In genomic region chr1:244192336-244192735, GRCh38 we compare ENCODE assay signal across 16 cellular contexts.
DNase-seq lines count a peak whose midpoint lies in the region; ATAC-seq lines count a peak whose summit lies in the region.
"Had no signal": no experiment of that assay in that cellular context is flagged by ENCODE, and none has a peak within 500 bp of the region (broad histone marks: within the 10 kb centered on the region; RNA-seq: fewer than 3 reads in every experiment).

No MANE protein-coding gene starts in this region.

- H3K27ac ChIP-seq in neuronal stem cell (replicated peaks; ENCODE audit: low read length): no peak overlapping the region
- H3K27ac ChIP-seq: KMS-11 had no signal

- no peak overlapping the region for H3K23ac ChIP-seq in neuronal stem cell (ENCODE audit: low read depth, low read length, poor library complexity)

- WGBS in neuronal stem cell (ENCODE audit: extremely low coverage in 2 of 2, insufficient read length in 2 of 2, insufficient replicate concordance in 1 of 2), 2 donors: no CpG with 5 or more reads among the region's 3 CpGs

- H3K79me1 ChIP-seq in neuronal stem cell (ENCODE audit: low read depth, low read length): no peaks in the 10 kb centered on the region

- no peak overlapping the region for H2AFZ ChIP-seq in neuronal stem cell (ENCODE audit: low read length)

- H2BK12ac ChIP-seq in neuronal stem cell (ENCODE audit: low read length): no peak overlapping the region

- no peak overlapping the region for H2AK5ac ChIP-seq in neuronal stem cell (ENCODE audit: low read depth, low read length)

- H2BK15ac ChIP-seq in neuronal stem cell (ENCODE audit: low read length): no peak overlapping the region

- no peak overlapping the region for H4K91ac ChIP-seq in neuronal stem cell (ENCODE audit: low read depth, low read length, poor library complexity)

- no peak overlapping the region for H3K4me2 ChIP-seq in neuronal stem cell (ENCODE audit: insufficient read depth, low read length, poor library complexity, severe bottlenecking)
- H3K4me2 ChIP-seq: KMS-11 had no signal

- no peak overlapping the region for H3K14ac ChIP-seq in neuronal stem cell (ENCODE audit: low read length)

- H4K8ac ChIP-seq in neuronal stem cell (ENCODE audit: low read depth, low read length): peak overlapping the region; percentile 58

- H3K36me3 ChIP-seq in neuronal stem cell (replicated peaks in 1 of 2; ENCODE audit: control insufficient read depth in 2 of 2, insufficient read depth in 2 of 2, low read length in 2 of 2): no peaks in the 10 kb centered on the region
- no peaks in the 10 kb centered on the region for H3K36me3 ChIP-seq in MG63
- H3K36me3 ChIP-seq: HAP-1 had no signal

- ATAC-seq in GM19025 (IDR thresholded peaks at IDR 0.05; ENCODE audit: low read depth, unreplicated experiment) (peak; percentile 79), HG02798 (IDR thresholded peaks at IDR 0.05; ENCODE audit: poor library complexity, unreplicated experiment) (peak; percentile 54), HG02970 (IDR thresholded peaks at IDR 0.05; ENCODE audit: low FRiP score, unreplicated experiment) (no peak)
- ATAC-seq: GM12878, HepG2 had no signal

- no peak overlapping the region for H2BK5ac ChIP-seq in neuronal stem cell (ENCODE audit: low read length)

- no peak overlapping the region for H3K4ac ChIP-seq in neuronal stem cell (ENCODE audit: low read length)

- no peak overlapping the region for H2BK120ac ChIP-seq in neuronal stem cell (ENCODE audit: low read depth, low read length)

- no peaks in the 10 kb centered on the region for H3K27me3 ChIP-seq in neuronal stem cell (ENCODE audit: control insufficient read depth in 3 of 3, insufficient read depth in 3 of 3, low read depth in 1 of 3, low read length in 3 of 3)
- peaks cover 6% of the 10 kb centered on the region for H3K27me3 ChIP-seq in MG63

- H3K4me3 ChIP-seq in neuronal stem cell (ENCODE audit: low read length in 2 of 2): no peak overlapping the region
- H3K4me3 ChIP-seq in MG63: no peak overlapping the region
- H3K4me3 ChIP-seq: GM12878, HAP-1 had no signal

- H3K18ac ChIP-seq in neuronal stem cell (ENCODE audit: low read length): no peak overlapping the region

- DNase-seq in NCI-H146 (lab: John Stamatoyannopoulos, UW) (peak; percentile 75), neuronal stem cell (ENCODE audit: low spot score) (no peak), MG63 (no peak), AG08395 (ENCODE audit: low spot score) (no peak)
- no peak for DNase-seq in activated CD4-positive, alpha-beta T cell treated with anti-CD3 and anti-CD28 coated beads, Interleukin-2, amount 50 U/mL, for 1 hour
- DNase-seq: ACHN; Calu3; CD4-positive, alpha-beta T cell; DMS79 had no signal

- no peak overlapping the region for H3K9ac ChIP-seq in neuronal stem cell (ENCODE audit: low read depth, low read length, poor library complexity)
- H3K9ac ChIP-seq: KMS-11 had no signal

- H3K9me3 ChIP-seq in neuronal stem cell (replicated peaks in 1 of 2; ENCODE audit: control insufficient read depth in 2 of 2, insufficient read depth in 1 of 2, low read depth in 1 of 2, low read length in 2 of 2): peaks cover 0 to 10% of the 10 kb centered on the region in 2 donors
- H3K9me3 ChIP-seq in MG63: no peaks in the 10 kb centered on the region; the same call in 1 of the 2 replicates
- H3K9me3 ChIP-seq: HAP-1 had no signal

- peaks cover 0 to 4% of the 10 kb centered on the region in 2 donors for H3K4me1 ChIP-seq in neuronal stem cell (ENCODE audit: control insufficient read depth in 2 of 2, insufficient read depth in 1 of 2, low read depth in 1 of 2, low read length in 2 of 2)
- H3K4me1 ChIP-seq: HAP-1 had no signal
